Comparison of ENCODE assay signal across 2 cellular contexts in the genomic region with DNA sequence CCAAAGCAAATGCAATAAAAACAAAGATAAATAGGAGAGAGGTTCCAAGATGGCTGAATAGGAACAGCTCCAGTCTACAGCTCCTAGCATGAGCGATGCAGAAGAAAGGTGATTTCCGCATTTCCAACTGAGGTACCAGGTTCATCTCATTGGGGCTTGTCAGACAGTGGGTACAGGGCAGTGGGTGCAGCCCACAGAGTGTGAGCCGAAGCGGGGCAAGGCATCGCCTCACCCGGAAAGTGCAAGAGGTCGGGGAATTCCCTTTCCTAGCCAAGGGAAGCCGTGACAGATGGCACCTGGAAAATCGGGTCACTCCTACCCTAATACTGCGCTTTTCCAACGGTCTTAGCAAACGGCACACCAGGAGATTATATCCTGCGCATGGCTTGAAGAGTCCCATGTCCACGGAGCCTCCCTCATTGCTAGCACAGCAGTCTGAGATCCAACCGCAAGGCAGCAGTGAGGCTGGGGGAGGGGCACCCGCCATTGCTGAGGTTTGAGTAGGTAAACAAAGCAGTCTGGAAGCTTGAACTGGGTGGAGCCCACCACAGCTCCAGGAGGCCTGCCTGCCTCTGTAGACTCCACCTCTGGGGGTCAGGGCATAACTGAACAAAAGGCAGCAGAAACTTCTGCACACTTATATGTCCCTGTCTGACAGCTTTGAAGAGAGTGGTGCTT. TPM values are rescaled to one million over a fixed set of nuclear protein-coding genes. Genes with fewer than 3 reads are reported as not detected.
"Had no signal": no experiment of that assay in that cellular context is flagged by ENCODE, and none has a peak within 500 bp of the region (broad histone marks: within the 10 kb centered on the region; RNA-seq: fewer than 3 reads in every experiment).

No MANE protein-coding gene starts in this region.

RNA-seq across cellular contexts. Expression of a gene that starts 43.3 kb away (rescaled TPM):
- total RNA-seq: HT-29 had no signal
- polyA plus RNA-seq: IgD-negative memory B cell had no signal
